In genomic region chr1:225713281-225713680, GRCh38 we compare ENCODE assay signal across 20 cellular contexts.
"Had no signal": no experiment of that assay in that cellular context is flagged by ENCODE, and none has a peak within 500 bp of the region (broad histone marks: within the 10 kb centered on the region; RNA-seq: fewer than 3 reads in every experiment).

No MANE protein-coding gene starts in this region.

- DNase-seq: colonic mucosa; dorsolateral prefrontal cortex; effector CD8-positive, alpha-beta T cell; heart left ventricle; hippocampal formation; kidney glomerular epithelial cell; mucosa of descending colon; naive thymus-derived CD8-positive, alpha-beta T cell; psoas muscle; retina; spleen; stimulated activated CD4-positive, alpha-beta T cell treated with anti-CD3 and anti-CD28 coated beads, Interleukin-15, amount 100 ng/mL, for 24 hours; stimulated activated CD4-positive, alpha-beta T cell treated with anti-CD3 and anti-CD28 coated beads, Interleukin-1b, Interleukin-23, amount 100 ng/mL, for 48 hours; stimulated activated CD4-positive, alpha-beta T cell treated with anti-CD3 and anti-CD28 coated beads, Interleukin-4, amount 100 ng/mL, for 24 hours had no signal

- H3K4me1 ChIP-seq: colonic mucosa, heart left ventricle, psoas muscle, tibial nerve had no signal

- H3K36me3 Mint-ChIP-seq: naive thymus-derived CD8-positive, alpha-beta T cell; stimulated activated memory B cell treated with anti-CD40 and anti-IgM and Interleukin-4, amounts not matched to agents 10 μg/mL and 1 μg/mL and 100 μg/mL, for 72 hours had no signal

- H3K27ac ChIP-seq: colonic mucosa, dorsolateral prefrontal cortex, heart left ventricle, neutrophil, psoas muscle, spleen, tibial nerve had no signal

- ATAC-seq: esophagus mucosa; heart left ventricle; mucosa of descending colon; naive thymus-derived CD8-positive, alpha-beta T cell; psoas muscle; sciatic nerve; stimulated activated memory B cell treated with anti-CD40 and anti-IgM and Interleukin-4, amounts not matched to agents 10 μg/mL and 1 μg/mL and 100 μg/mL, for 72 hours had no signal

- H3K27me3 ChIP-seq: colonic mucosa, dorsolateral prefrontal cortex, heart left ventricle, neutrophil, spleen, tibial nerve had no signal

- H3K9me3 ChIP-seq: colonic mucosa, heart left ventricle, mucosa of descending colon, neutrophil, psoas muscle, spleen, tibial nerve had no signal

- H3K4me3 ChIP-seq: colonic mucosa, dorsolateral prefrontal cortex, heart left ventricle, mucosa of descending colon, psoas muscle, spleen, tibial nerve had no signal

- H3K4me1 Mint-ChIP-seq: naive thymus-derived CD8-positive, alpha-beta T cell; stimulated activated memory B cell treated with anti-CD40 and anti-IgM and Interleukin-4, amounts not matched to agents 10 μg/mL and 1 μg/mL and 100 μg/mL, for 72 hours had no signal

- H3K27ac Mint-ChIP-seq: stimulated activated memory B cell treated with anti-CD40 and anti-IgM and Interleukin-4, amounts not matched to agents 10 μg/mL and 1 μg/mL and 100 μg/mL, for 72 hours; stimulated activated naive CD8-positive, alpha-beta T cell treated with anti-CD3 and anti-CD28 coated beads, Interleukin-15, Interleukin-2, amounts not matched to agents 100 ng/mL and 50 ng/mL, for 24 hours had no signal

- H3K9me3 Mint-ChIP-seq: naive thymus-derived CD8-positive, alpha-beta T cell; stimulated activated memory B cell treated with anti-CD40 and anti-IgM and Interleukin-4, amounts not matched to agents 10 μg/mL and 1 μg/mL and 100 μg/mL, for 72 hours; stimulated activated naive CD8-positive, alpha-beta T cell treated with anti-CD3 and anti-CD28 coated beads, Interleukin-15, Interleukin-2, amounts not matched to agents 100 ng/mL and 50 ng/mL, for 24 hours had no signal

- H3K27me3 Mint-ChIP-seq: stimulated activated naive CD8-positive, alpha-beta T cell treated with anti-CD3 and anti-CD28 coated beads, Interleukin-15, Interleukin-2, amounts not matched to agents 100 ng/mL and 50 ng/mL, for 24 hours had no signal

- H3K4me3 Mint-ChIP-seq: naive thymus-derived CD8-positive, alpha-beta T cell; stimulated activated memory B cell treated with anti-CD40 and anti-IgM and Interleukin-4, amounts not matched to agents 10 μg/mL and 1 μg/mL and 100 μg/mL, for 72 hours; stimulated activated naive CD8-positive, alpha-beta T cell treated with anti-CD3 and anti-CD28 coated beads, Interleukin-15, Interleukin-2, amounts not matched to agents 100 ng/mL and 50 ng/mL, for 24 hours had no signal

- H3K36me3 ChIP-seq: colonic mucosa, heart left ventricle, neutrophil, spleen, tibial nerve had no signal
